In the genomic region with DNA sequence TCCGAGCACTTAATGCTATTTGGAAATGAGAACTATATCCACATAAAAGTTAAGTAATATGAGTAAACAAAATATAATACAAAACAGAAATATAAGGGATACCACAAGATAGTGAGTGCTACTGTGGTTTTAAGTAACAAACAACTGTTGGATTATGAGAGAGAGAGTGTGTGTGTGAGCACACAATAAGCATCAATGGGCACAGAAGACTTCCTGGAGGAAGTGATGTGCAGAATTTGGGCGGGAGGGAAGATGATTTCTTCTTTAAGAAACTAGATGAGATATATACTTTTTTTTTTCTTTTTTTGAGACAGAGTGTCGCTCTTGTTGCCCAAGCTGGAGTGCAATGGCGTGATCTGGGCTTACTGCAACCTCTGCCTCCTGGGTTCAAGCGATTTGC, we compare ENCODE assay signal across 21 cellular contexts.
"Had no signal": no experiment of that assay in that cellular context is flagged by ENCODE, and none has a peak within 500 bp of the region (broad histone marks: within the 10 kb centered on the region; RNA-seq: fewer than 3 reads in every experiment).

No MANE protein-coding gene starts in this region.

- H3K36me3 ChIP-seq: left ventricle myocardium inferior, lower lobe of right lung, right atrium auricular region, suprapubic skin, thyroid gland had no signal

- DNase-seq: dermis blood vessel endothelial cell; erythroblast; foreskin melanocyte; head of caudate nucleus; kidney; left cardiac atrium; left ventricle myocardium inferior; lower lobe of right lung; natural killer cell; posterior cingulate gyrus; small intestine; stimulated activated CD4-positive, alpha-beta T cell treated with anti-CD3 and anti-CD28 coated beads, Interleukin-2, amount 100 ng/mL, for 48 hours; stimulated activated naive CD4-positive, alpha-beta T cell treated with Interleukin-2 at 50 U/mL for 16 hours; thyroid gland had no signal

- H3K4me2 ChIP-seq: hepatocyte had no signal

- H3K27me3 ChIP-seq: hepatocyte, right atrium auricular region, suprapubic skin, thyroid gland had no signal

- H3K27ac ChIP-seq: hepatocyte, left ventricle myocardium inferior, lower lobe of right lung, right atrium auricular region, suprapubic skin, thyroid gland had no signal

- H3K4me3 ChIP-seq: hepatocyte, left ventricle myocardium inferior, lower lobe of right lung, right atrium auricular region, suprapubic skin, thyroid gland had no signal

- H3K27ac Mint-ChIP-seq: memory B cell, mesothelial cell of epicardium, natural killer cell, type B pancreatic cell had no signal

- H3K9me3 ChIP-seq: left ventricle myocardium inferior, lower lobe of right lung, right atrium auricular region, suprapubic skin, thyroid gland had no signal

- H3K4me1 ChIP-seq: thyroid gland had no signal

- H3K79me2 ChIP-seq: hepatocyte had no signal

- H3K36me3 Mint-ChIP-seq: memory B cell, mesothelial cell of epicardium, natural killer cell, type B pancreatic cell had no signal

- H3K9me3 Mint-ChIP-seq: memory B cell, mesothelial cell of epicardium, natural killer cell, neural crest cell, type B pancreatic cell had no signal

- H3K4me3 Mint-ChIP-seq: memory B cell, mesothelial cell of epicardium, natural killer cell, neural crest cell, type B pancreatic cell had no signal

- ATAC-seq: left cardiac atrium, lower lobe of right lung, natural killer cell had no signal
